Comparison of ENCODE assay signal across 12 cellular contexts in genomic region chr15:74954515-74954914, GRCh38. TPM values are rescaled to one million over a fixed set of nuclear protein-coding genes. Genes with fewer than 3 reads are reported as not detected.
A peak's percentile ranks its signal among the peaks of the same experiment; 100 is the strongest.
DNase-seq lines count a peak whose midpoint lies in the region; ATAC-seq, FAIRE-seq and TF ChIP-seq lines count a peak whose summit lies in the region.
"Had no signal": no experiment of that assay in that cellular context is flagged by ENCODE, and none has a peak within 500 bp of the region (broad histone marks: within the 10 kb centered on the region; RNA-seq: fewer than 3 reads in every experiment).

No MANE protein-coding gene starts in this region.

- peak overlapping the region in 1 of 2 donors; percentile 24 for H3K9ac ChIP-seq in mucosa of rectum (ENCODE audit: low read depth in 1 of 2, low read length in 2 of 2)

- intact Hi-C loops in Calu3 (cut with micrococcal nuclease; ENCODE audit: unreplicated experiment), result no loop called here
- intact Hi-C loops in dendritic cell treated with granulocyte-macrophage colony-stimulating factor and Interleukin-4, amounts not matched to agents 40 ng/mL and 50 ng/mL, for 4 days (cut with micrococcal nuclease), result loop anchor here (5.0 to 10.0 kb wide), 3 partner anchors 70 to 317 kb away; partner anchors contain the start of gene PPCDC

- peak overlapping the region; percentile 17 to 85 for H3K4me3 ChIP-seq in mucosa of rectum (ENCODE audit: low read length in 2 of 2)
- H3K4me3 ChIP-seq: gastrocnemius medialis had no signal

- H3K4me3 Mint-ChIP-seq in Calu3 (ENCODE audit: low read depth, unreplicated experiment), result peak overlapping the region; percentile 71
- H3K4me3 Mint-ChIP-seq in dendritic cell treated with granulocyte-macrophage colony-stimulating factor and Interleukin-4, amounts not matched to agents 40 ng/mL and 50 ng/mL, for 4 days, result peak overlapping the region; percentile 74

- peaks cover 20% of the 10 kb centered on the region for H3K27me3 Mint-ChIP-seq in Calu3 (ENCODE audit: unreplicated experiment)
- peaks cover 40% of the 10 kb centered on the region for H3K27me3 Mint-ChIP-seq in dendritic cell treated with granulocyte-macrophage colony-stimulating factor and Interleukin-4, amounts not matched to agents 40 ng/mL and 50 ng/mL, for 4 days

- peaks cover 41% of the 10 kb centered on the region for H3K36me3 Mint-ChIP-seq in Calu3 (ENCODE audit: insufficient read depth, unreplicated experiment)
- H3K36me3 Mint-ChIP-seq in dendritic cell treated with granulocyte-macrophage colony-stimulating factor and Interleukin-4, amounts not matched to agents 40 ng/mL and 50 ng/mL, for 4 days (ENCODE audit: low read depth), result no peaks in the 10 kb centered on the region

- H3K27me3 ChIP-seq in mucosa of rectum (ENCODE audit: control insufficient read depth in 2 of 2, insufficient read depth in 2 of 2, low read length in 2 of 2), result peaks cover 0 to 3% of the 10 kb centered on the region in 2 donors

- no peaks in the 10 kb centered on the region for H3K9me3 ChIP-seq in mucosa of rectum (ENCODE audit: control insufficient read depth in 2 of 2, low read length in 2 of 2)
- H3K9me3 ChIP-seq: gastrocnemius medialis had no signal

- H3K4me1 ChIP-seq in mucosa of rectum (ENCODE audit: control insufficient read depth in 2 of 2, insufficient read depth in 2 of 2, low read length in 2 of 2), result peaks cover 37 to 45% of the 10 kb centered on the region in 2 donors

- peaks cover 37% of the 10 kb centered on the region for H3K4me1 Mint-ChIP-seq in Calu3 (ENCODE audit: low read depth, unreplicated experiment)
- H3K4me1 Mint-ChIP-seq in dendritic cell treated with granulocyte-macrophage colony-stimulating factor and Interleukin-4, amounts not matched to agents 40 ng/mL and 50 ng/mL, for 4 days (ENCODE audit: low read depth), result peaks cover 52% of the 10 kb centered on the region

- no peak overlapping the region for H3K27ac ChIP-seq in mucosa of rectum (ENCODE audit: low read depth in 2 of 2, low read length in 2 of 2)
- H3K27ac ChIP-seq: gastrocnemius medialis had no signal

- no TSS peak for BruUV-seq in Calu3 (replicated peaks; lab: Mats Ljungman, UMichigan)

- H3K27ac Mint-ChIP-seq in Calu3 (ENCODE audit: unreplicated experiment), result no peak overlapping the region
- H3K27ac Mint-ChIP-seq in dendritic cell treated with granulocyte-macrophage colony-stimulating factor and Interleukin-4, amounts not matched to agents 40 ng/mL and 50 ng/mL, for 4 days, result no peak overlapping the region
- H3K27ac Mint-ChIP-seq: IgD-negative memory B cell had no signal

- ATAC-seq in HG03571 (IDR thresholded peaks at IDR 0.05; ENCODE audit: unreplicated experiment), result no peak
- ATAC-seq: gastrocnemius medialis had no signal

- CTCF ChIA-PET in Calu3 (lab: Charles Lee), result interaction anchor here (0.8 to 1.1 kb wide), 3 partner anchors 20 to 89 kb away, joined by 3 to 4 read pairs (median 3); no protein-coding TSS in a partner anchor

- no peak for DNase-seq in Calu3
- peak; percentile 98 for DNase-seq in NCI-H226
- no peak for DNase-seq in HTR-8/SVneo (ENCODE audit: insufficient read length, low spot score)
- DNase-seq in DMS53 treated with DMSO at 0.1 percent for 48 hours (lab: John Stamatoyannopoulos, UW; ENCODE audit: unreplicated experiment), result no peak
- no peak for DNase-seq in activated CD4-positive, CD25-positive, alpha-beta regulatory T cell treated with anti-CD3 and anti-CD28 coated beads, Interleukin-2, amount 50 U/mL, for 72 hours
- DNase-seq: activated T-cell treated with anti-CD3 and anti-CD28 coated beads, Interleukin-2, amount 50 U/mL, for 48 hours; gastrocnemius medialis; SHP77 treated with DMSO at 0.1 percent for 48 hours had no signal

- no peaks in the 10 kb centered on the region for H3K9me3 Mint-ChIP-seq in Calu3 (ENCODE audit: low read depth, unreplicated experiment)
- H3K9me3 Mint-ChIP-seq in dendritic cell treated with granulocyte-macrophage colony-stimulating factor and Interleukin-4, amounts not matched to agents 40 ng/mL and 50 ng/mL, for 4 days, result no peaks in the 10 kb centered on the region
- H3K9me3 Mint-ChIP-seq: IgD-negative memory B cell had no signal

- H3K36me3 ChIP-seq in mucosa of rectum (ENCODE audit: control insufficient read depth in 2 of 2, insufficient read depth in 2 of 2, low read length in 2 of 2), result no peaks in the 10 kb centered on the region
- H3K36me3 ChIP-seq: gastrocnemius medialis had no signal

- no peak for FAIRE-seq in HTR-8/SVneo (lab: Jason Lieb, UNC)

- no peak for TF ChIP-seq CTCF in Calu3 (IDR thresholded peaks at IDR 0.05; ENCODE audit: unreplicated experiment)

RNA-seq across cellular contexts. Expression of gene RPP25, which starts 2.1 kb away (rescaled TPM):
- 14.9 and 19.2 TPM in 2 replicates for total RNA-seq in Calu3 (2022)

RNA-seq across cellular contexts. Expression of gene COX5A, which starts 16.6 kb away (rescaled TPM):
- total RNA-seq in Calu3 (2022), result 272 and 280 TPM in 2 replicates

RNA-seq across cellular contexts. Expression of gene SCAMP5, which starts 40.8 kb away (rescaled TPM):
- 10.7 and 13.6 TPM in 2 replicates for total RNA-seq in Calu3 (2022)

RNA-seq across cellular contexts. Expression of gene FAM219B, which starts 47.9 kb away (rescaled TPM):
- total RNA-seq in Calu3 (2022), result 48.1 and 56.2 TPM in 2 replicates
